ENCODE assay signal across 34 cellular contexts in the genomic region with DNA sequence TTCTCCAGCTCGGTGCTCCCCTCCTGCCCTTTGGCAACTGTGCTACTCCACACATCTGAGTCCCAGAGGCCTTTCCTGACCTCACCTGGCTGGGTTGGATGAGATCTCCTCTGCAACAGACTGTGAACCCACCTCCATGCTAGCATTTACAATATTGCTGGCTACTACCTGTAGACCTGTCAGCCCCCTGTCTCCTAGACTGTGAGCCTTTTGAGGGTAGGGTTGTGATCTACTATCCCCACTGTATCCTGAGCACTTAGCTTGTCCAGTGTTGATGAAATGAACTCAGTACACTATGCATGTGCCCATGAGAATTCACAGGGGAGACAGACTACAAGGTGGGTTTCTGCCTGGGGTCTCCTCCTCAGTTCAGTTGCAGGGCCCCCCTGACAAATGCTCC.
"Had no signal": no experiment of that assay in that cellular context is flagged by ENCODE, and none has a peak within 500 bp of the region (broad histone marks: within the 10 kb centered on the region; RNA-seq: fewer than 3 reads in every experiment).

No MANE protein-coding gene starts in this region.

- H3K4me3 ChIP-seq: adrenal gland, body of pancreas, cardiac muscle cell, colonic mucosa, gastrocnemius medialis had no signal

- H3K27me3 ChIP-seq: adrenal gland, body of pancreas, cardiac muscle cell, colonic mucosa, foreskin keratinocyte, gastrocnemius medialis had no signal

- H3K36me3 Mint-ChIP-seq: activated naive CD4-positive, alpha-beta T cell treated with anti-CD3 and anti-CD28 coated beads, Interleukin-2, amount 50 U/mL, for 24 hours; activated naive CD8-positive, alpha-beta T cell treated with anti-CD3 and anti-CD28 coated beads for 36 hours had no signal

- H3K27me3 Mint-ChIP-seq: activated B cell treated with CpG ODN at 0.5 μM for 24 hours; activated naive CD4-positive, alpha-beta T cell treated with anti-CD3 and anti-CD28 coated beads, Interleukin-2, amount 50 U/mL, for 24 hours; activated naive CD8-positive, alpha-beta T cell treated with anti-CD3 and anti-CD28 coated beads for 36 hours; activated naive CD8-positive, alpha-beta T cell treated with anti-CD3 and anti-CD28 coated beads, Interleukin-2, amount 50 U/mL, for 24 hours had no signal

- H3K36me3 ChIP-seq: adrenal gland, cardiac muscle cell, colonic mucosa, gastrocnemius medialis, WERI-Rb-1 had no signal

- H3K27ac Mint-ChIP-seq: activated B cell treated with CpG ODN at 0.5 μM for 24 hours; activated CD8-positive, alpha-beta T cell treated with anti-CD3 and anti-CD28 coated beads for 36 hours; activated naive CD4-positive, alpha-beta T cell treated with anti-CD3 and anti-CD28 coated beads for 36 hours; activated naive CD4-positive, alpha-beta T cell treated with anti-CD3 and anti-CD28 coated beads, Interleukin-2, amount 50 U/mL, for 24 hours; activated naive CD8-positive, alpha-beta T cell treated with anti-CD3 and anti-CD28 coated beads for 36 hours; activated naive CD8-positive, alpha-beta T cell treated with anti-CD3 and anti-CD28 coated beads, Interleukin-2, amount 50 U/mL, for 24 hours; activated T-helper 1 cell treated with anti-CD3 and anti-CD28 coated beads, Interleukin-12 subunit alpha, Interleukin-12 subunit beta, Interleukin-2, Interleukin-4 antibody, amounts not matched to agents 30 ng/mL and 10 ng/mL and 1 ng/mL, durations not matched to agents 14 hours and 24 hours and 36 hours; activated T-helper 2 cell treated with anti-CD3 and anti-CD28 coated beads, Interferon-gamma antibody, Interleukin-2, Interleukin-4, amounts not matched to agents 10 μg/mL and 5 μg/mL and 100 μg/mL, durations not matched to agents 14 hours and 24 hours and 36 hours; endodermal cell; T-helper 17 cell; T-helper 2 cell treated with Interferon-gamma antibody and Interleukin-4, amounts not matched to agents 5 μg/mL and 100 μg/mL, for 36 hours had no signal

- H3K9me3 Mint-ChIP-seq: activated B cell treated with CpG ODN at 0.5 μM for 24 hours; activated CD8-positive, alpha-beta T cell treated with anti-CD3 and anti-CD28 coated beads for 36 hours; activated naive CD4-positive, alpha-beta T cell treated with anti-CD3 and anti-CD28 coated beads for 36 hours; activated naive CD4-positive, alpha-beta T cell treated with anti-CD3 and anti-CD28 coated beads, Interleukin-2, amount 50 U/mL, for 24 hours; activated naive CD8-positive, alpha-beta T cell treated with anti-CD3 and anti-CD28 coated beads for 36 hours; activated naive CD8-positive, alpha-beta T cell treated with anti-CD3 and anti-CD28 coated beads, Interleukin-2, amount 50 U/mL, for 24 hours; activated T-cell treated with anti-CD3 and anti-CD28 coated beads, Interleukin-2, amount 50 U/mL, for 4 hours; activated T-helper 1 cell treated with anti-CD3 and anti-CD28 coated beads, Interleukin-12 subunit alpha, Interleukin-12 subunit beta, Interleukin-2, Interleukin-4 antibody, amounts not matched to agents 30 ng/mL and 10 ng/mL and 1 ng/mL, durations not matched to agents 14 hours and 24 hours and 36 hours; activated T-helper 2 cell treated with anti-CD3 and anti-CD28 coated beads, Interferon-gamma antibody, Interleukin-2, Interleukin-4, amounts not matched to agents 10 μg/mL and 5 μg/mL and 100 μg/mL, durations not matched to agents 14 hours and 24 hours and 36 hours; endodermal cell; T-helper 2 cell treated with Interferon-gamma antibody and Interleukin-4, amounts not matched to agents 5 μg/mL and 100 μg/mL, for 36 hours had no signal

- H3K4me1 ChIP-seq: adrenal gland, colonic mucosa, foreskin keratinocyte, gastrocnemius medialis had no signal

- H3K27ac ChIP-seq: adrenal gland, body of pancreas, cardiac muscle cell, colonic mucosa, foreskin keratinocyte, gastrocnemius medialis, WERI-Rb-1 had no signal

- H3K9me3 ChIP-seq: adrenal gland, body of pancreas, colonic mucosa, gastrocnemius medialis had no signal

- H3K4me1 Mint-ChIP-seq: activated B cell treated with CpG ODN at 0.5 μM for 24 hours; activated naive CD4-positive, alpha-beta T cell treated with anti-CD3 and anti-CD28 coated beads, Interleukin-2, amount 50 U/mL, for 24 hours; activated naive CD8-positive, alpha-beta T cell treated with anti-CD3 and anti-CD28 coated beads for 36 hours; activated naive CD8-positive, alpha-beta T cell treated with anti-CD3 and anti-CD28 coated beads, Interleukin-2, amount 50 U/mL, for 24 hours; T-helper 17 cell had no signal

- DNase-seq: activated B cell treated with CpG ODN at 0.5 μM for 24 hours; activated CD4-positive, alpha-beta T cell treated with anti-CD3 and anti-CD28 coated beads for 48 hours; activated CD4-positive, alpha-beta T cell treated with anti-CD3 and anti-CD28 coated beads, Interleukin-2, amount 50 U/mL, for 1 hour; activated CD4-positive, alpha-beta T cell treated with anti-CD3 and anti-CD28 coated beads, Interleukin-2, amount 50 U/mL, for 48 hours; activated CD8-positive, alpha-beta memory T cell treated with anti-CD3 and anti-CD28 coated beads for 24 hours; activated CD8-positive, alpha-beta T cell treated with anti-CD3 and anti-CD28 coated beads for 36 hours; activated effector memory CD4-positive, alpha-beta T cell treated with anti-CD3 and anti-CD28 coated beads, Interleukin-2, amount 50 U/mL, for 16 hours; activated naive CD4-positive, alpha-beta T cell treated with anti-CD3 and anti-CD28 coated beads for 36 hours; activated naive CD8-positive, alpha-beta T cell treated with anti-CD3 and anti-CD28 coated beads for 36 hours; activated naive CD8-positive, alpha-beta T cell treated with anti-CD3 and anti-CD28 coated beads, Interleukin-2, amount 50 U/mL, for 24 hours; activated T-cell treated with anti-CD3 and anti-CD28 coated beads, Interleukin-2, amount 50 U/mL, for 4 hours; adrenal gland; amygdala; aorta; body of pancreas; central memory CD4-positive, alpha-beta T cell; cerebellar nuclear complex; colonic mucosa; effector CD8-positive, alpha-beta T cell; endodermal cell; foreskin keratinocyte; gastrocnemius medialis; T-helper 1 cell; T-helper 17 cell; T1000; WERI-Rb-1 had no signal

- ATAC-seq: activated CD4-positive, CD25-positive, alpha-beta regulatory T cell treated with anti-CD3 and anti-CD28 coated beads, Interleukin-2, amount 50 U/mL, for 24 hours; activated CD8-positive, alpha-beta T cell treated with anti-CD3 and anti-CD28 coated beads for 36 hours; activated naive CD8-positive, alpha-beta T cell treated with anti-CD3 and anti-CD28 coated beads, Interleukin-2, amount 50 U/mL, for 24 hours; activated T-cell treated with anti-CD3 and anti-CD28 coated beads, Interleukin-2, amount 50 U/mL, for 4 hours; body of pancreas; esophagus mucosa; foreskin keratinocyte; gastrocnemius medialis; SK-N-SH treated with all-trans-retinoic acid at 6 μM for 48 hours; T-helper 17 cell had no signal

- H3K4me3 Mint-ChIP-seq: activated B cell treated with CpG ODN at 0.5 μM for 24 hours; activated CD8-positive, alpha-beta T cell treated with anti-CD3 and anti-CD28 coated beads for 36 hours; activated naive CD4-positive, alpha-beta T cell treated with anti-CD3 and anti-CD28 coated beads for 36 hours; activated naive CD4-positive, alpha-beta T cell treated with anti-CD3 and anti-CD28 coated beads, Interleukin-2, amount 50 U/mL, for 24 hours; activated naive CD8-positive, alpha-beta T cell treated with anti-CD3 and anti-CD28 coated beads for 36 hours; activated naive CD8-positive, alpha-beta T cell treated with anti-CD3 and anti-CD28 coated beads, Interleukin-2, amount 50 U/mL, for 24 hours; activated T-cell treated with anti-CD3 and anti-CD28 coated beads, Interleukin-2, amount 50 U/mL, for 4 hours; activated T-helper 1 cell treated with anti-CD3 and anti-CD28 coated beads, Interleukin-12 subunit alpha, Interleukin-12 subunit beta, Interleukin-2, Interleukin-4 antibody, amounts not matched to agents 30 ng/mL and 10 ng/mL and 1 ng/mL, durations not matched to agents 14 hours and 24 hours and 36 hours; endodermal cell; T-helper 17 cell; T-helper 2 cell treated with Interferon-gamma antibody and Interleukin-4, amounts not matched to agents 5 μg/mL and 100 μg/mL, for 36 hours had no signal
